Comparison of ENCODE assay signal across 9 cellular contexts in the genomic region with DNA sequence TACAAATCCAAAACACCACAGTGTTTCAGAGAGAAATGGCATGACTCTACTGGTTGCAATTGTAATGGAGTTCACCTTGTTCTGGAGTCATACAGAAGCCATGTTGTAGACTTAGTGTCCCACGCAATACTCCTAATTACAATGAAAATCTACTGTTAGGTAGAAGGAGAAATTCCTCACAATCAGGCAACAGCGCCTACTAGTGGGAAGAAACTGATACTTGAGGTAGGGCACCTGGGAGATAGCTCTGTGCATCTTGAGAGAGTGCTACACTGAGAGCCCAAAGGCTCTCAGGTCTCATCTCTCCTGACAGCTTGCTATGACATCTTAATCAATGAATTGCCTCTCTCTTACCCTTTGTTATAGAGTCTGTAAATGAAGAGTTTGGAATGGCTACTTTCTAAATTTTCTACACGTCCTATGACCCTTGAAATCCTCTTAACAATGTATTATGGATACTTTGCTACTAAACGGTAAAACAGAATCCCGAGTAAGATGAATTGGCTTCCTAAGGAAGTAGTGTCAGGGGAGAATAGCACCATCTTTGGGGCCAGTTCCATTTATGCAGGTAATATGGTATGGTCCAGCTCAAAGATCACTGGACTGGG.
DNase-seq lines count a peak whose midpoint lies in the region; ATAC-seq, FAIRE-seq and TF ChIP-seq lines count a peak whose summit lies in the region.
"Had no signal": no experiment of that assay in that cellular context is flagged by ENCODE, and none has a peak within 500 bp of the region (broad histone marks: within the 10 kb centered on the region; RNA-seq: fewer than 3 reads in every experiment).

No MANE protein-coding gene starts in this region.

- intact Hi-C loops in PC-9 (cut with micrococcal nuclease; ENCODE audit: unreplicated experiment) = no loop called here
- intact Hi-C loops in activated naive CD4-positive, alpha-beta T cell treated with anti-CD3 and anti-CD28 coated beads for 36 hours (cut with micrococcal nuclease) = no loop called here
- intact Hi-C loops in HepG2 (cut with micrococcal nuclease; ENCODE audit: unreplicated experiment) = loop anchor here (5.0 to 10.0 kb wide), 3 partner anchors 87 to 457 kb away; no protein-coding TSS in a partner anchor

- no peak overlapping the region for H3K4me3 ChIP-seq in PC-9
- H3K4me3 ChIP-seq in HepG2 (replicated peaks in 1 of 3; ENCODE audit: insufficient read depth in 1 of 3, low read depth in 2 of 3, low read length in 3 of 3) = no peak overlapping the region
- no peak overlapping the region for H3K4me3 ChIP-seq in thoracic aorta
- H3K4me3 ChIP-seq: BLaER1 treated with 17β-estradiol and CSF1 and Interleukin-3, amounts not matched to agents 10 nM and 100 nM had no signal

- in situ Hi-C loops in HepG2 (cut with HindIII; ENCODE audit: extremely low pct_ligation_motif_present, low pct_unique_long_range_greater_than_20kb) = loop anchor here (5.0 to 25.0 kb wide), 2 partner anchors 452 to 1012 kb away; partner anchors contain the start of gene BCL6

- H3K4me2 ChIP-seq in PC-9 = no peak overlapping the region
- no peak overlapping the region for H3K4me2 ChIP-seq in HepG2 (ENCODE audit: low read depth, low read length)
- H3K4me2 ChIP-seq: BLaER1 treated with 17β-estradiol and CSF1 and Interleukin-3, amounts not matched to agents 10 nM and 100 nM had no signal

- H3K27me3 Mint-ChIP-seq in activated naive CD4-positive, alpha-beta T cell treated with anti-CD3 and anti-CD28 coated beads for 36 hours (ENCODE audit: low read depth) = no peaks in the 10 kb centered on the region

- H3K4me1 ChIP-seq in PC-9 (replicated peaks; ENCODE audit: insufficient read depth) (no peaks in the 10 kb centered on the region), HepG2 (ENCODE audit: insufficient read depth, low read length) (peaks cover 61% of the 10 kb centered on the region), thoracic aorta (ENCODE audit: control insufficient read depth in 1 of 2, low read depth in 2 of 2) (peaks cover 0 to 24% of the 10 kb centered on the region in 2 donors)

- no peak for TF ChIP-seq POLR2A in HepG2 (IDR thresholded peaks at IDR 0.05; ENCODE audit: insufficient read depth in 1 of 2, low read depth in 2 of 2, low read length in 2 of 2)

- WGBS in HepG2 (ENCODE audit: low lambda C conversion rate) = 86% methylated on average over 5 of the region's 5 CpGs

- no peaks in the 10 kb centered on the region for H3K36me3 Mint-ChIP-seq in activated naive CD4-positive, alpha-beta T cell treated with anti-CD3 and anti-CD28 coated beads for 36 hours (ENCODE audit: low read depth)

- POLR2A ChIA-PET in PC-9 (lab: Charles Lee; ENCODE audit: unreplicated experiment) (no interaction called here), HepG2 (lab: Yijun Ruan, JAX) (no interaction called here)

- H3F3A ChIP-seq in PC-9 (ENCODE audit: insufficient read depth, low read depth) = no peaks in the 10 kb centered on the region

- H4K20me1 ChIP-seq in PC-9 (ENCODE audit: insufficient read depth) (no peaks in the 10 kb centered on the region), HepG2 (ENCODE audit: insufficient read depth, low read length) (no peaks in the 10 kb centered on the region)
- H4K20me1 ChIP-seq: BLaER1 treated with 17β-estradiol and CSF1 and Interleukin-3, amounts not matched to agents 10 nM and 100 nM had no signal

- H3K9ac ChIP-seq in HepG2 (ENCODE audit: insufficient read depth, low read depth, low read length) = no peak overlapping the region
- H3K9ac ChIP-seq: BLaER1 treated with 17β-estradiol and CSF1 and Interleukin-3, amounts not matched to agents 10 nM and 100 nM had no signal

- ATAC-seq in HepG2 (no peak), thoracic aorta (ENCODE audit: insufficient number of reproducible peaks, low FRiP score, low read depth) (no peak)

- H3K27ac ChIP-seq in PC-9 (no peak overlapping the region), HepG2 (ENCODE audit: extremely low read length, insufficient read depth, low read length) (peak overlapping the region; percentile 99), thoracic aorta (no peak overlapping the region), caudate nucleus (ENCODE audit: low read depth, low read length) (no peak overlapping the region)
- H3K27ac ChIP-seq: BLaER1 treated with 17β-estradiol and CSF1 and Interleukin-3, amounts not matched to agents 10 nM and 100 nM had no signal

- H3K79me2 ChIP-seq in PC-9 (ENCODE audit: low read depth) = no peaks in the 10 kb centered on the region
- H3K79me2 ChIP-seq in HepG2 (ENCODE audit: insufficient read depth, low read length) = no peaks in the 10 kb centered on the region

- no peak for FAIRE-seq in HepG2 (lab: Jason Lieb, UNC)

- no peaks in the 10 kb centered on the region for H3K9me3 Mint-ChIP-seq in activated naive CD4-positive, alpha-beta T cell treated with anti-CD3 and anti-CD28 coated beads for 36 hours

- H3K27ac Mint-ChIP-seq in activated naive CD4-positive, alpha-beta T cell treated with anti-CD3 and anti-CD28 coated beads for 36 hours = no peak overlapping the region

- no peaks in the 10 kb centered on the region for H3K27me3 ChIP-seq in PC-9 (ENCODE audit: insufficient read depth, low read depth)
- H3K27me3 ChIP-seq in HepG2 (ENCODE audit: control insufficient read depth in 1 of 2, insufficient read depth in 2 of 2, low read length in 2 of 2) = no peaks in the 10 kb centered on the region
- H3K27me3 ChIP-seq in thoracic aorta (replicated peaks; ENCODE audit: insufficient read depth) = no peaks in the 10 kb centered on the region
- H3K27me3 ChIP-seq: BLaER1 treated with 17β-estradiol and CSF1 and Interleukin-3, amounts not matched to agents 10 nM and 100 nM had no signal

- TF ChIP-seq CTCF in PC-9 (conservative IDR thresholded peaks at IDR 0.05) = peak; percentile 71
- TF ChIP-seq CTCF in HepG2 (CRISPR knock-in tag; IDR thresholded peaks at IDR 0.05) = no peak
- TF ChIP-seq CTCF in thoracic aorta (IDR thresholded peaks at IDR 0.05) = peak; percentile 22

- H3K36me3 ChIP-seq in PC-9 (ENCODE audit: low read depth) (no peaks in the 10 kb centered on the region), HepG2 (replicated peaks in 1 of 2; ENCODE audit: control insufficient read depth in 1 of 2, insufficient read depth in 2 of 2, low read length in 2 of 2) (no peaks in the 10 kb centered on the region; a peak in 2 of 5 replicates), thoracic aorta (no peaks in the 10 kb centered on the region)

- CTCF ChIA-PET in PC-9 (lab: Charles Lee) (no interaction called here), HepG2 (lab: Yijun Ruan, JAX; ENCODE audit: low intra/inter-chr PET ratio, low total read pairs) (no interaction called here)
- CTCF ChIA-PET in activated naive CD4-positive, alpha-beta T cell treated with anti-CD3 and anti-CD28 coated beads for 36 hours (lab: Charles Lee) = interaction anchor here (0.6 to 2.3 kb wide), 15 partner anchors 9 to 1010 kb away, joined by 3 to 13 read pairs (median 3); partner anchors contain the start of gene BCL6

- no peak for TF ChIP-seq RAD21 in HepG2 (CRISPR knock-in tag; IDR thresholded peaks at IDR 0.05)

- H3K4me3 Mint-ChIP-seq in activated naive CD4-positive, alpha-beta T cell treated with anti-CD3 and anti-CD28 coated beads for 36 hours = no peak overlapping the region

- BruUV-seq in PC-9 (replicated peaks; lab: Mats Ljungman, UMichigan) = no TSS peak
- BruUV-seq in HepG2 (replicated peaks; lab: Mats Ljungman, UMichigan) = no TSS peak

- peaks cover 29% of the 10 kb centered on the region for H3K4me1 Mint-ChIP-seq in activated naive CD4-positive, alpha-beta T cell treated with anti-CD3 and anti-CD28 coated beads for 36 hours (ENCODE audit: low read depth)

- H3K9me3 ChIP-seq in PC-9 (ENCODE audit: insufficient read depth, low read depth) = no peaks in the 10 kb centered on the region
- H3K9me3 ChIP-seq in HepG2 (ENCODE audit: low read length) = peaks cover 5% of the 10 kb centered on the region; the same call in 1 of the 2 replicates
- H3K9me3 ChIP-seq in thoracic aorta = no peaks in the 10 kb centered on the region

- H3K9me2 ChIP-seq in PC-9 (ENCODE audit: insufficient read depth) = no peaks in the 10 kb centered on the region

- DNase-seq in NCI-H748 (lab: John Stamatoyannopoulos, UW; ENCODE audit: unreplicated experiment) (peak; percentile 4), NCI-H748 treated with DMSO at 0.1 percent for 48 hours (lab: John Stamatoyannopoulos, UW) (no peak), PC-9 (peak in 1 of 2 experiments; percentile 28), HepG2 (ENCODE audit: low spot score) (no peak), thoracic aorta (ENCODE audit: low spot score) (no peak), NOMO-1 treated with dmso at 0.1 percent for 144 hours (lab: John Stamatoyannopoulos, UW; ENCODE audit: unreplicated experiment) (no peak), caudate nucleus (lab: John Stamatoyannopoulos, UW) (no peak)
- peak; percentile 66 for DNase-seq in activated naive CD4-positive, alpha-beta T cell treated with anti-CD3 and anti-CD28 coated beads for 36 hours

- TF ChIP-seq EP300 in HepG2 (IDR thresholded peaks at IDR 0.05; ENCODE audit: low read depth in 2 of 2, low read length in 2 of 2) = no peak
- TF ChIP-seq EP300 in HepG2 (CRISPR knock-in tag; IDR thresholded peaks at IDR 0.05; ENCODE audit: borderline replicate concordance) = no peak

- H2AFZ ChIP-seq in PC-9 (no peak overlapping the region), HepG2 (ENCODE audit: low read length) (no peak overlapping the region)

TF ChIP-seq in HepG2, 621 proteins besides CTCF, POLR2A, EP300 and RAD21 (continues in another document):
- TF ChIP-seq, protein P1, sequence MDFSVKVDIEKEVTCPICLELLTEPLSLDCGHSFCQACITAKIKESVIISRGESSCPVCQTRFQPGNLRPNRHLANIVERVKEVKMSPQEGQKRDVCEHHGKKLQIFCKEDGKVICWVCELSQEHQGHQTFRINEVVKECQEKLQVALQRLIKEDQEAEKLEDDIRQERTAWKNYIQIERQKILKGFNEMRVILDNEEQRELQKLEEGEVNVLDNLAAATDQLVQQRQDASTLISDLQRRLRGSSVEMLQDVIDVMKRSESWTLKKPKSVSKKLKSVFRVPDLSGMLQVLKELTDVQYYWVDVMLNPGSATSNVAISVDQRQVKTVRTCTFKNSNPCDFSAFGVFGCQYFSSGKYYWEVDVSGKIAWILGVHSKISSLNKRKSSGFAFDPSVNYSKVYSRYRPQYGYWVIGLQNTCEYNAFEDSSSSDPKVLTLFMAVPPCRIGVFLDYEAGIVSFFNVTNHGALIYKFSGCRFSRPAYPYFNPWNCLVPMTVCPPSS (IDR thresholded peaks at IDR 0.05) = no peak
- TF ChIP-seq PHF21A (CRISPR knock-in tag; IDR thresholded peaks at IDR 0.05) (no peak), ZSCAN5A (CRISPR knock-in tag; IDR thresholded peaks at IDR 0.05; ENCODE audit: borderline replicate concordance) (0 out of 2 replicates have a peak, but pooled peaks have one; percentile 27)

Comparison
In these comparisons a context has a peak if more than half of its experiments do, and no peak if none do; other contexts are left out.
1. DNase-seq: peak in NCI-H748 (single experiment) and activated naive CD4-positive, alpha-beta T cell treated with anti-CD3 and anti-CD28 coated beads for 36 hours (single experiment); none in NCI-H748 treated with DMSO at 0.1 percent for 48 hours (single experiment), HepG2 (single experiment), thoracic aorta (single experiment), NOMO-1 treated with dmso at 0.1 percent for 144 hours (single experiment) and caudate nucleus (0 of 61).